Comparison of ENCODE assay signal across 8 cellular contexts in the genomic region with DNA sequence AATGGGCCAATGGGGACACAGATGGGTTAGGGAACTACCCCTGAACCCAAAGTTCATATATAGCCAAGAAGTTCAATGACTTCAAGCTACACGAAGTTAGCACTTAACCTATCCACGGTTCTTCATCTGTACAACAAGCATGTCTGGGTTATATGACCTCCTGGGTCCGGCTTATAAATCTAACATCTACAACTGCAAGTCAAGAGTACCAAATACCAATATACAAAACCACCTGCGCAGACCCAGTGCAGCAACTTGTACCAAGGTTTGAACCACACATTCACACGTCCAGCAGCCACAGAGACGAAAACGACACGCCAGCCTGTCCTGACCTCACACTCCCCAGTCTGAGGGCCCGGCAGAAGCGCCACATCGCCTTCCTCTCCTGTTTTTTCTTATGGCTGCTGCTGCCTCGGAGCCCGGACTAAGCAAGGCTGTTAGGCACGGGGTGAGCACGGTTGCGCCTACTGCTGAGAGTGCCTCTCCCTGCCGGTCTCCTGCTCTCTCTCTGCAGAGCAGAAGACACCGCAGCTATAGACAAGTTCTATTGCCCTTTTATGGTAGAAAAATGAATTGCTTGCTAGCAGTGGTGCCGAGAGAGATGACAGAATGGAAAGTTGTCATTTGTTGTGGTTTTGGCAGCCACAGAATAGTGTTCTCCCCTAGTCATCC.
DNase-seq lines count a peak whose midpoint lies in the region; ATAC-seq and TF ChIP-seq lines count a peak whose summit lies in the region.

No MANE protein-coding gene starts in this region.

- H4K20me1 ChIP-seq in OCI-LY3 (ENCODE audit: insufficient read depth, low read length) = no peaks in the 10 kb centered on the region

- no peaks in the 10 kb centered on the region for H3K27me3 Mint-ChIP-seq in CD8-positive, alpha-beta T cell (ENCODE audit: low read depth)

- H3K4me1 Mint-ChIP-seq in CD8-positive, alpha-beta T cell (ENCODE audit: low read depth) = peaks cover 100% of the 10 kb centered on the region

- H3K9ac ChIP-seq in OCI-LY3 (ENCODE audit: low read length) = peak overlapping the region; percentile 83

- no peak for TF ChIP-seq CTCF in CD8-positive, alpha-beta T cell (IDR thresholded peaks at IDR 0.05)
- TF ChIP-seq CTCF in OCI-LY3 (IDR thresholded peaks at IDR 0.05; ENCODE audit: low read depth, low read length) = no peak

- peak overlapping the region; percentile 96 for H3K27ac Mint-ChIP-seq in CD8-positive, alpha-beta T cell

- H2AFZ ChIP-seq in OCI-LY3 (ENCODE audit: low read depth, low read length) = no peak overlapping the region

- peak overlapping the region; percentile 65 for H3K27ac ChIP-seq in CD8-positive, alpha-beta T cell (ENCODE audit: low read depth, low read length)
- peak overlapping the region; percentile 94 for H3K27ac ChIP-seq in OCI-LY3 (ENCODE audit: low read length)

- H3K27me3 ChIP-seq in CD8-positive, alpha-beta T cell (ENCODE audit: insufficient read depth, low read length) = no peaks in the 10 kb centered on the region
- H3K27me3 ChIP-seq in OCI-LY3 (ENCODE audit: low read depth, low read length) = no peaks in the 10 kb centered on the region

- peaks cover 97% of the 10 kb centered on the region for H3K4me1 ChIP-seq in CD8-positive, alpha-beta T cell (ENCODE audit: insufficient read depth, low read length)
- H3K4me1 ChIP-seq in OCI-LY3 (ENCODE audit: low read length) = peaks cover 99% of the 10 kb centered on the region

- peak overlapping the region; percentile 92 for H3K4me3 Mint-ChIP-seq in CD8-positive, alpha-beta T cell

- intact Hi-C loops in CD8-positive, alpha-beta T cell (cut with DNase I, micrococcal nuclease) = loop anchor here in 1 of 2 experiments (1.0 kb wide), 2 partner anchors 9 kb away; no protein-coding TSS in a partner anchor

- no peaks in the 10 kb centered on the region for H3K9me3 Mint-ChIP-seq in CD8-positive, alpha-beta T cell

- peak overlapping the region; percentile 86 for H3K4me2 ChIP-seq in OCI-LY3 (ENCODE audit: low read length)

- ATAC-seq in CD8-positive, alpha-beta T cell = peak; percentile 75
- ATAC-seq in GM21619 (IDR thresholded peaks at IDR 0.05; ENCODE audit: unreplicated experiment) = peak; percentile 40

- POLR2A ChIA-PET in CD8-positive, alpha-beta T cell (lab: Charles Lee) = interaction anchor here (1.0 to 2.5 kb wide), 5 partner anchors 12 to 201 kb away, joined by 4 to 7 read pairs (median 6); no protein-coding TSS in a partner anchor

- peak; percentile 18 to 81 (median 70) for DNase-seq in CD8-positive, alpha-beta T cell
- peak; percentile 69 for DNase-seq in activated naive CD4-positive, alpha-beta T cell treated with Interleukin-2 at 50 U/mL for 16 hours
- DNase-seq in hepatic stellate cell (ENCODE audit: low spot score) = peak; percentile 71
- DNase-seq in stimulated activated CD4-positive, alpha-beta T cell treated with anti-CD3 and anti-CD28 coated beads, Interleukin-2, amount 100 ng/mL, for 4 hours (ENCODE audit: low read depth) = peak; percentile 73
- DNase-seq in COR-L47 (lab: John Stamatoyannopoulos, UW) = no peak
- no peak for DNase-seq in NCI-H1694 (lab: John Stamatoyannopoulos, UW)

- H3K9me3 ChIP-seq in CD8-positive, alpha-beta T cell (ENCODE audit: low read length) = no peaks in the 10 kb centered on the region
- H3K9me3 ChIP-seq in OCI-LY3 (ENCODE audit: insufficient read depth, low read length) = no peaks in the 10 kb centered on the region

- CTCF ChIA-PET in CD8-positive, alpha-beta T cell (lab: Charles Lee) = interaction anchor here (1.3 to 3.2 kb wide), 6 partner anchors 10 to 200 kb away, joined by 3 to 25 read pairs (median 10); no protein-coding TSS in a partner anchor

- H3K36me3 ChIP-seq in CD8-positive, alpha-beta T cell (ENCODE audit: insufficient read depth, low read length) = no peaks in the 10 kb centered on the region
- peaks cover 24% of the 10 kb centered on the region for H3K36me3 ChIP-seq in OCI-LY3 (replicated peaks; ENCODE audit: low read depth, low read length)

- H3K36me3 Mint-ChIP-seq in CD8-positive, alpha-beta T cell = peaks cover 25% of the 10 kb centered on the region

- peaks cover 44% of the 10 kb centered on the region for H3K79me2 ChIP-seq in OCI-LY3 (ENCODE audit: low read length)

- H3K4me3 ChIP-seq in CD8-positive, alpha-beta T cell (ENCODE audit: low read depth, low read length) = peak overlapping the region; percentile 64
- peak overlapping the region; percentile 66 for H3K4me3 ChIP-seq in OCI-LY3 (ENCODE audit: low read length)

Comparison
In these comparisons a context has a peak if more than half of its experiments do, and no peak if none do; other contexts are left out.
1. DNase-seq: peak in CD8-positive, alpha-beta T cell (7 of 7), activated naive CD4-positive, alpha-beta T cell treated with Interleukin-2 at 50 U/mL for 16 hours (single experiment), hepatic stellate cell (single experiment) and stimulated activated CD4-positive, alpha-beta T cell treated with anti-CD3 and anti-CD28 coated beads, Interleukin-2, amount 100 ng/mL, for 4 hours (single experiment); none in COR-L47 (single experiment) and NCI-H1694 (single experiment).